Comparison of ENCODE assay signal across 11 cellular contexts in the genomic region with DNA sequence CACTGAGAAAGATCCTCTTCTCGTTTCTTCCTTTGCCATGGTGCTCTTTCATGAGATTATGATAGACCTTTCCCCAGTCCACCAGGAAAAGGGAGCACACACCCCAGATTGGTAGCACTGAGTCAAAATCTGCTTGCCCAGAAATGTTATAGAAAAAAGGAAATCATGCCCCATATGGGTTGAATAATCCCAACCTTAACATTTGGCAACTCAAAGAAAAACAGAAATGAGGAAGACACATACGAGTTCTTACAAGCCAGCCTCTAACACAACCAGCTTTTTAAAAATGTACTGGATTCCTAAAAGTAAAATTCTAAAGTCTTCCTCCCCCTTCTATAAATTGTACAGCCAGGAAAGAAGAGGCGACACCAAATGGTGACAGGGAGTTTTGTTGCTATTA.
DNase-seq lines count a peak whose midpoint lies in the region; ATAC-seq and TF ChIP-seq lines count a peak whose summit lies in the region.
"Had no signal": no experiment of that assay in that cellular context is flagged by ENCODE, and none has a peak within 500 bp of the region (broad histone marks: within the 10 kb centered on the region; RNA-seq: fewer than 3 reads in every experiment).

No MANE protein-coding gene starts in this region.

- H3K27me3 ChIP-seq in left lung: no peaks in the 10 kb centered on the region
- H3K27me3 ChIP-seq in tibial nerve: no peaks in the 10 kb centered on the region

- CTCF ChIA-PET in activated naive CD4-positive, alpha-beta T cell treated with anti-CD3 and anti-CD28 coated beads for 36 hours (lab: Charles Lee): interaction anchor here (1.1 to 7.0 kb wide), 8 partner anchors 9 to 104 kb away, joined by 3 to 34 read pairs (median 4); no protein-coding TSS in a partner anchor

- no peak for TF ChIP-seq EP300 in tibial nerve (IDR thresholded peaks at IDR 0.05)

- H3K4me1 ChIP-seq in left lung (peaks cover 44 to 85% of the 10 kb centered on the region in 2 donors), tibial nerve (peaks cover 0 to 67% (median 35%) of the 10 kb centered on the region in 4 donors)

- H3K4me3 ChIP-seq in left lung (no peak overlapping the region), tibial nerve (no peak overlapping the region)

- H3K27ac ChIP-seq in left lung (peak overlapping the region; percentile 72 to 76), tibial nerve (peak overlapping the region in 3 of 4 donors; percentile 8 to 61 (median 44))
- H3K27ac ChIP-seq: parathyroid adenoma had no signal

- no peak for DNase-seq in activated naive CD4-positive, alpha-beta T cell treated with anti-CD3 and anti-CD28 coated beads for 36 hours
- no peak for DNase-seq in activated naive CD4-positive, alpha-beta T cell treated with anti-CD3 and anti-CD28 coated beads, Interleukin-2, amount 50 U/mL, for 16 hours
- DNase-seq in T-helper 17 cell: no peak
- DNase-seq in left lung: no peak
- no peak for DNase-seq in tibial nerve (ENCODE audit: low spot score in 2 of 2)
- no peak for DNase-seq in COR-L47 (lab: John Stamatoyannopoulos, UW)
- DNase-seq: amygdala, mammary epithelial cell had no signal

- peak overlapping the region; percentile 97 for H3K27ac Mint-ChIP-seq in activated naive CD4-positive, alpha-beta T cell treated with anti-CD3 and anti-CD28 coated beads for 36 hours
- H3K27ac Mint-ChIP-seq in T-helper 17 cell: peak overlapping the region; percentile 97

- H3K36me3 ChIP-seq in left lung (no peaks in the 10 kb centered on the region), tibial nerve (no peaks in the 10 kb centered on the region)

- no peaks in the 10 kb centered on the region for H3K9me3 Mint-ChIP-seq in activated naive CD4-positive, alpha-beta T cell treated with anti-CD3 and anti-CD28 coated beads for 36 hours

- H3K9me3 ChIP-seq in T-helper 17 cell (ENCODE audit: control insufficient read depth, low read length, poor library complexity, severe bottlenecking) (no peaks in the 10 kb centered on the region), left lung (no peaks in the 10 kb centered on the region), tibial nerve (no peaks in the 10 kb centered on the region)

- no peaks in the 10 kb centered on the region for H3K27me3 Mint-ChIP-seq in activated naive CD4-positive, alpha-beta T cell treated with anti-CD3 and anti-CD28 coated beads for 36 hours (ENCODE audit: low read depth)
- no peaks in the 10 kb centered on the region for H3K27me3 Mint-ChIP-seq in T-helper 17 cell

- intact Hi-C loops in activated naive CD4-positive, alpha-beta T cell treated with anti-CD3 and anti-CD28 coated beads for 36 hours (cut with micrococcal nuclease): loop anchor here (10.0 kb wide), 1 partner anchor 797 kb away; no protein-coding TSS in a partner anchor
- intact Hi-C loops in left lung (cut with DNase I): no loop called here

- no peak for TF ChIP-seq POLR2A in tibial nerve (IDR thresholded peaks at IDR 0.05)

- 70 to 74% methylated on average over 3 of the region's 3 CpGs for WGBS in tibial nerve, 2 donors

- ATAC-seq in T-helper 17 cell (no peak), left lung (no peak), HG02759 (IDR thresholded peaks at IDR 0.05; ENCODE audit: unreplicated experiment) (no peak)
- ATAC-seq in activated CD4-positive, CD25-positive, alpha-beta regulatory T cell treated with anti-CD3 and anti-CD28 coated beads, Interleukin-2, amount 50 U/mL, for 24 hours: no peak

- peak overlapping the region; percentile 72 for H3K4me3 Mint-ChIP-seq in activated naive CD4-positive, alpha-beta T cell treated with anti-CD3 and anti-CD28 coated beads for 36 hours
- peak overlapping the region; percentile 78 for H3K4me3 Mint-ChIP-seq in T-helper 17 cell

- H3K36me3 Mint-ChIP-seq in activated naive CD4-positive, alpha-beta T cell treated with anti-CD3 and anti-CD28 coated beads for 36 hours (ENCODE audit: low read depth): peaks cover 14% of the 10 kb centered on the region
- peaks cover 9% of the 10 kb centered on the region for H3K36me3 Mint-ChIP-seq in T-helper 17 cell (ENCODE audit: low read depth)

- no peak for TF ChIP-seq CTCF in left lung (IDR thresholded peaks at IDR 0.05)
- no peak for TF ChIP-seq CTCF in tibial nerve (IDR thresholded peaks at IDR 0.05)

- peaks cover 94% of the 10 kb centered on the region for H3K4me1 Mint-ChIP-seq in activated naive CD4-positive, alpha-beta T cell treated with anti-CD3 and anti-CD28 coated beads for 36 hours (ENCODE audit: low read depth)
- peaks cover 82% of the 10 kb centered on the region for H3K4me1 Mint-ChIP-seq in T-helper 17 cell
